13 cellular contexts compared by ENCODE assay signal in genomic region chr7:129503725-129504124, GRCh38. TPM values are rescaled to one million over a fixed set of nuclear protein-coding genes. Genes with fewer than 3 reads are reported as not detected.
A peak's percentile ranks its signal among the peaks of the same experiment; 100 is the strongest.
DNase-seq lines count a peak whose midpoint lies in the region; ATAC-seq and TF ChIP-seq lines count a peak whose summit lies in the region.
"Had no signal": no experiment of that assay in that cellular context is flagged by ENCODE, and none has a peak within 500 bp of the region (broad histone marks: within the 10 kb centered on the region; RNA-seq: fewer than 3 reads in every experiment).

No MANE protein-coding gene starts in this region.

- no peak for DNase-seq in activated T-cell treated with anti-CD3 and anti-CD28 coated beads, Interleukin-2, amount 50 U/mL, for 4 hours
- DNase-seq in activated T-cell treated with anti-CD3 and anti-CD28 coated beads for 4 hours (no peak), T-helper 17 cell (no peak), endodermal cell (no peak), progenitor cell of endocrine pancreas (ENCODE audit: low spot score, unreplicated experiment) (no peak), hepatic stellate cell (ENCODE audit: low spot score) (no peak), upper lobe of left lung (no peak), NCI-H526 treated with DMSO at 0.1 percent for 48 hours (lab: John Stamatoyannopoulos, UW) (no peak)
- DNase-seq: KG1, lower lobe of right lung, NCI-H1105, RPMI8226 had no signal

- H3K4me1 Mint-ChIP-seq in activated T-cell treated with anti-CD3 and anti-CD28 coated beads, Interleukin-2, amount 50 U/mL, for 4 hours (ENCODE audit: low read depth): peaks cover 14% of the 10 kb centered on the region
- H3K4me1 Mint-ChIP-seq in T-helper 17 cell (peaks cover 13% of the 10 kb centered on the region), endodermal cell (peaks cover 6% of the 10 kb centered on the region), progenitor cell of endocrine pancreas (ENCODE audit: low read depth) (peaks cover 3% of the 10 kb centered on the region)

- H3K9ac ChIP-seq in endodermal cell (ENCODE audit: extremely low read depth, low read length, poor library complexity, severe bottlenecking): no peak overlapping the region

- no peaks in the 10 kb centered on the region for H3K36me3 Mint-ChIP-seq in activated T-cell treated with anti-CD3 and anti-CD28 coated beads, Interleukin-2, amount 50 U/mL, for 4 hours (ENCODE audit: insufficient read depth)
- H3K36me3 Mint-ChIP-seq in T-helper 17 cell (ENCODE audit: low read depth) (no peaks in the 10 kb centered on the region), endodermal cell (ENCODE audit: low read depth) (no peaks in the 10 kb centered on the region), progenitor cell of endocrine pancreas (ENCODE audit: insufficient read depth) (no peaks in the 10 kb centered on the region)

- no peak overlapping the region for H3K4me3 ChIP-seq in endodermal cell (ENCODE audit: low read length)
- no peak overlapping the region for H3K4me3 ChIP-seq in upper lobe of left lung

- H3K27ac Mint-ChIP-seq in T-helper 17 cell (peak overlapping the region; percentile 88), endodermal cell (no peak overlapping the region), progenitor cell of endocrine pancreas (no peak overlapping the region)

- H3K27me3 ChIP-seq in endodermal cell (ENCODE audit: control insufficient read depth, insufficient read depth, low read length, poor library complexity, severe bottlenecking) (peaks cover 29% of the 10 kb centered on the region), upper lobe of left lung (no peaks in the 10 kb centered on the region)

- no peaks in the 10 kb centered on the region for H3K9me3 Mint-ChIP-seq in activated T-cell treated with anti-CD3 and anti-CD28 coated beads, Interleukin-2, amount 50 U/mL, for 4 hours
- H3K9me3 Mint-ChIP-seq in endodermal cell: no peaks in the 10 kb centered on the region
- no peaks in the 10 kb centered on the region for H3K9me3 Mint-ChIP-seq in progenitor cell of endocrine pancreas (ENCODE audit: low read depth)

- H3K4me3 Mint-ChIP-seq in activated T-cell treated with anti-CD3 and anti-CD28 coated beads, Interleukin-2, amount 50 U/mL, for 4 hours: peak overlapping the region; percentile 82
- H3K4me3 Mint-ChIP-seq in T-helper 17 cell (peak overlapping the region; percentile 91), endodermal cell (peak overlapping the region; percentile 68), progenitor cell of endocrine pancreas (ENCODE audit: low read depth) (peak overlapping the region; percentile 74)

- H3K9me3 ChIP-seq in T-helper 17 cell (ENCODE audit: control insufficient read depth, low read length, poor library complexity, severe bottlenecking): no peaks in the 10 kb centered on the region
- H3K9me3 ChIP-seq in endodermal cell (ENCODE audit: control insufficient read depth, low read length): no peaks in the 10 kb centered on the region
- no peaks in the 10 kb centered on the region for H3K9me3 ChIP-seq in upper lobe of left lung
- H3K9me3 ChIP-seq: esophagus muscularis mucosa, lower lobe of right lung had no signal

- H3K4me1 ChIP-seq in endodermal cell (ENCODE audit: control insufficient read depth, insufficient read depth, low read length) (no peaks in the 10 kb centered on the region), upper lobe of left lung (peaks cover 4 to 18% (median 12%) of the 10 kb centered on the region in 4 donors)

- TF ChIP-seq EP300 in upper lobe of left lung (IDR thresholded peaks at IDR 0.05): no peak

- H3K27ac ChIP-seq in endodermal cell (ENCODE audit: low read depth, low read length) (no peak overlapping the region), upper lobe of left lung (no peak overlapping the region)
- H3K27ac ChIP-seq: esophagus muscularis mucosa, lower lobe of right lung had no signal

- TF ChIP-seq POLR2A in upper lobe of left lung (IDR thresholded peaks at IDR 0.05): no peak

- no peaks in the 10 kb centered on the region for H3K27me3 Mint-ChIP-seq in activated T-cell treated with anti-CD3 and anti-CD28 coated beads, Interleukin-2, amount 50 U/mL, for 4 hours (ENCODE audit: low read depth)
- no peaks in the 10 kb centered on the region for H3K27me3 Mint-ChIP-seq in T-helper 17 cell
- peaks cover 34% of the 10 kb centered on the region for H3K27me3 Mint-ChIP-seq in endodermal cell (ENCODE audit: insufficient read depth)
- H3K27me3 Mint-ChIP-seq in progenitor cell of endocrine pancreas: peaks cover 33% of the 10 kb centered on the region

- H3K36me3 ChIP-seq in endodermal cell (ENCODE audit: control insufficient read depth, insufficient read depth, low read length) (no peaks in the 10 kb centered on the region), upper lobe of left lung (no peaks in the 10 kb centered on the region)
- H3K36me3 ChIP-seq: esophagus muscularis mucosa, lower lobe of right lung had no signal

- TF ChIP-seq CTCF in endodermal cell (conservative IDR thresholded peaks at IDR 0.05): no peak
- TF ChIP-seq CTCF in progenitor cell of endocrine pancreas (IDR thresholded peaks at IDR 0.05; ENCODE audit: unreplicated experiment): no peak
- no peak for TF ChIP-seq CTCF in upper lobe of left lung (IDR thresholded peaks at IDR 0.05)

- ATAC-seq in activated T-cell treated with anti-CD3 and anti-CD28 coated beads, Interleukin-2, amount 50 U/mL, for 4 hours: no peak
- ATAC-seq in T-helper 17 cell: no peak
- ATAC-seq in upper lobe of left lung (ENCODE audit: low FRiP score in 2 of 2): no peak

- WGBS in endodermal cell (ENCODE audit: insufficient coverage in 1 of 2, insufficient read length in 1 of 2), 2 experiments: 96 to 98% methylated on average over 7 to 8 of the region's 8 CpGs
- WGBS in upper lobe of left lung, 2 donors: 92 to 93% methylated on average over 4 to 8 of the region's 8 CpGs

RNA-seq across cellular contexts. Expression of gene SMKR1, which starts 1.4 kb away (rescaled TPM):
- total RNA-seq in activated T-cell treated with anti-CD3 and anti-CD28 coated beads, Interleukin-2, amount 50 U/mL, for 4 hours: 1 to 10 TPM; 5.1 to 7.9 (median 6.2) TPM
- total RNA-seq in T-helper 17 cell (1 to 10 TPM in 1 of 2 donors, under 1 TPM in 1; 0.77 to 2.0 TPM), endodermal cell (under 1 TPM; 0.55 to 0.97 TPM), progenitor cell of endocrine pancreas (1.7 and 2.3 TPM in 2 replicates), upper lobe of left lung (1 to 10 TPM in 2 of 6 donors, under 1 TPM in 2, not detected in 2; 0.76 to 3.2 (median 0.94) TPM)
- 0.71 TPM for polyA plus RNA-seq in endodermal cell (2013, experiment 1 of 2)
- polyA plus RNA-seq in endodermal cell (2013, experiment 2 of 2): 0.87 TPM
